ENCODE assay signal across 8 cellular contexts in the genomic region with DNA sequence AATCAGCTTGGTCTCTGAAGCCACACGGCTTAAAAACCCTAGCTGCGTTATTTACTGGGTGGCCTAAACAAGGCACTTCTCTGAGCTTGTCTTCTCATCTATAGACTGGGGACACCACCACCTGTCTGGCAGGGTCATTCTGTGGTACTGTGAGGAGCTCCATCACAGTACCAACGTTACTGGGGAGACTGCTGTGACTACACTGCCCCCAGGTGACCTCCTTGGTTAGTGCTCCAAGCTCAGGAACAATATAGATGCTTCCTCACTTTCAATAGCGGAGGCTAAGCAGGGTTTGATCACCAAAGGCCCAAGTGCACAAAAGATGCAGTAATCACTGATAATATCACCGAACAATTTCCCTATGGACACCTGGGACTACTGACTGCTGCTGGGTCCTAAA. TPM values are rescaled to one million over a fixed set of nuclear protein-coding genes. Genes with fewer than 3 reads are reported as not detected.
A peak's percentile ranks its signal among the peaks of the same experiment; 100 is the strongest.
DNase-seq lines count a peak whose midpoint lies in the region; ATAC-seq and TF ChIP-seq lines count a peak whose summit lies in the region.

No MANE protein-coding gene starts in this region.

- H2AFZ ChIP-seq in PC-3 (ENCODE audit: low read length), result no peak overlapping the region

- H3K4me1 ChIP-seq in PC-3 (ENCODE audit: insufficient read depth, low read length), result no peaks in the 10 kb centered on the region

- POLR2A ChIA-PET in PC-3 (lab: Charles Lee; ENCODE audit: unreplicated experiment), result interaction anchor here (0.6 to 0.7 kb wide), 2 partner anchors 56 kb away, joined by 3 to 5 read pairs; no protein-coding TSS in a partner anchor

- no peak overlapping the region for H3K4me2 ChIP-seq in PC-3 (ENCODE audit: low read length)

- H3K36me3 ChIP-seq in PC-3 (ENCODE audit: low read depth, low read length) (peaks cover 7% of the 10 kb centered on the region; the same call in 1 of the 2 replicates), brain microvascular endothelial cell (replicated peaks) (no peaks in the 10 kb centered on the region)

- no peaks in the 10 kb centered on the region for H3K79me2 ChIP-seq in PC-3 (ENCODE audit: low read length)

- no peaks in the 10 kb centered on the region for H3K9me3 ChIP-seq in PC-3 (ENCODE audit: low read length)

- H3K9me2 ChIP-seq in PC-3 (replicated peaks; ENCODE audit: low read length), result no peaks in the 10 kb centered on the region

- H3K4me3 ChIP-seq in PC-3 (ENCODE audit: low read length) (no peak overlapping the region), brain microvascular endothelial cell (ENCODE audit: low read depth, low read length) (no peak overlapping the region)

- H3K9ac ChIP-seq in PC-3 (ENCODE audit: low read length), result no peak overlapping the region

- no peak overlapping the region for H3K27ac ChIP-seq in PC-3 (ENCODE audit: low read length)
- no peak overlapping the region for H3K27ac ChIP-seq in brain microvascular endothelial cell

- intact Hi-C loops in PC-3 (cut with micrococcal nuclease), result loop anchor here (1.0 kb wide), 3 partner anchors 43 to 112 kb away; no protein-coding TSS in a partner anchor

- H3F3A ChIP-seq in PC-3 (ENCODE audit: low read length, unreplicated experiment), result no peaks in the 10 kb centered on the region

- peak; percentile 37 for DNase-seq in activated CD8-positive, alpha-beta memory T cell treated with anti-CD3 and anti-CD28 coated beads, Interleukin-2, amount 50 U/mL, for 4 hours
- no peak for DNase-seq in activated CD8-positive, alpha-beta memory T cell treated with anti-CD3 and anti-CD28 coated beads for 24 hours
- DNase-seq in HT1080 (ENCODE audit: low read depth), result peak; percentile 49
- DNase-seq in PC-3, result peak; percentile 79
- peak; percentile 60 for DNase-seq in brain microvascular endothelial cell
- no peak for DNase-seq in left lobe of liver (ENCODE audit: low spot score)

- no TSS peak for BruUV-seq in PC-3 (replicated peaks; lab: Mats Ljungman, UMichigan)

- TF ChIP-seq CTCF in PC-3 (conservative IDR thresholded peaks at IDR 0.05; ENCODE audit: low read depth, low read length) (peak; percentile 93), brain microvascular endothelial cell (IDR thresholded peaks at IDR 0.05; ENCODE audit: low read depth, low read length, missing control alignments) (peak; percentile 87)

- in situ Hi-C loops in brain microvascular endothelial cell (cut with HindIII; ENCODE audit: low pct_ligation_motif_present, low sequenced_read_pairs), result no loop called here

- H3K27me3 ChIP-seq in PC-3 (ENCODE audit: low read length) (no peaks in the 10 kb centered on the region), brain microvascular endothelial cell (replicated peaks) (no peaks in the 10 kb centered on the region)

- ATAC-seq in PC-3, result peak; percentile 98
- ATAC-seq in left lobe of liver, result peak; percentile 88
- ATAC-seq in HG03521 (IDR thresholded peaks at IDR 0.05; ENCODE audit: unreplicated experiment), result no peak
- no peak for ATAC-seq in HG03460 (IDR thresholded peaks at IDR 0.05; ENCODE audit: unreplicated experiment)

- H4K20me1 ChIP-seq in PC-3 (ENCODE audit: low read length), result no peaks in the 10 kb centered on the region

- CTCF ChIA-PET in PC-3 (lab: Charles Lee), result interaction anchor here (0.6 to 2.8 kb wide), 11 partner anchors 12 to 516 kb away, joined by 3 to 123 read pairs (median 4); a partner anchor contains a TSS

RNA-seq across cellular contexts. Expression of a gene that starts 18.9 kb away (rescaled TPM):
- total RNA-seq in HT1080 (2014; rRNA removed; shearing (Covaris generic)), result 212 and 250 TPM in 2 replicates
- polyA plus RNA-seq in HT1080 (2015; cell fraction: cytosol; rRNA removed), result 166 and 211 TPM in 2 replicates
- 210 and 264 TPM in 2 replicates for polyA plus RNA-seq in HT1080 (2015; cell fraction: nucleus; rRNA removed)
- total RNA-seq in PC-3 (2014; rRNA removed) (165 and 177 TPM in 2 replicates), left lobe of liver (44.9 TPM)

RNA-seq across cellular contexts. Expression of a gene that starts 20.2 kb away (rescaled TPM):
- total RNA-seq in HT1080 (2014; rRNA removed; shearing (Covaris generic)), result 1.7 and 1.9 TPM in 2 replicates
- polyA plus RNA-seq in HT1080 (2015; cell fraction: cytosol; rRNA removed), result 4.4 and 7.4 TPM in 2 replicates
- 8.1 and 13.8 TPM in 2 replicates for polyA plus RNA-seq in HT1080 (2015; cell fraction: nucleus; rRNA removed)
- total RNA-seq in PC-3 (2014; rRNA removed) (not detected in 2 replicates), left lobe of liver (not detected)

RNA-seq across cellular contexts. Expression of a gene that starts 26.4 kb away (rescaled TPM):
- 88.3 and 146 TPM in 2 replicates for total RNA-seq in HT1080 (2014; rRNA removed; shearing (Covaris generic))
- 98.8 and 114 TPM in 2 replicates for polyA plus RNA-seq in HT1080 (2015; cell fraction: cytosol; rRNA removed)
- 78.7 and 80.9 TPM in 2 replicates for polyA plus RNA-seq in HT1080 (2015; cell fraction: nucleus; rRNA removed)
- 165 and 202 TPM in 2 replicates for total RNA-seq in PC-3 (2014; rRNA removed)
- 36.9 TPM for total RNA-seq in left lobe of liver

RNA-seq across cellular contexts. Expression of a gene that starts 31.8 kb away (rescaled TPM):
- total RNA-seq in HT1080 (2014; rRNA removed; shearing (Covaris generic)), result 0.07 TPM in 1 of 2 replicates, not detected in the other
- 0.03 and 0.10 TPM in 2 replicates for polyA plus RNA-seq in HT1080 (2015; cell fraction: cytosol; rRNA removed)
- 0.17 and 0.49 TPM in 2 replicates for polyA plus RNA-seq in HT1080 (2015; cell fraction: nucleus; rRNA removed)
- 0.06 TPM in 1 of 2 replicates, not detected in the other for total RNA-seq in PC-3 (2014; rRNA removed)
- 0.18 TPM for total RNA-seq in left lobe of liver

RNA-seq across cellular contexts. Expression of a gene that starts 36.7 kb away (rescaled TPM):
- total RNA-seq in HT1080 (2014; rRNA removed; shearing (Covaris generic)), result 63.3 and 69.4 TPM in 2 replicates
- 53.0 and 64.2 TPM in 2 replicates for polyA plus RNA-seq in HT1080 (2015; cell fraction: cytosol; rRNA removed)
- polyA plus RNA-seq in HT1080 (2015; cell fraction: nucleus; rRNA removed), result 214 TPM in 2 replicates
- total RNA-seq in PC-3 (2014; rRNA removed) (84.2 and 88.1 TPM in 2 replicates), left lobe of liver (2.1 TPM)

Comparison
In these comparisons a context has a peak if more than half of its experiments do, and no peak if none do; other contexts are left out.
1. DNase-seq: peak in activated CD8-positive, alpha-beta memory T cell treated with anti-CD3 and anti-CD28 coated beads, Interleukin-2, amount 50 U/mL, for 4 hours (single experiment), HT1080 (single experiment), PC-3 (single experiment) and brain microvascular endothelial cell (single experiment); none in activated CD8-positive, alpha-beta memory T cell treated with anti-CD3 and anti-CD28 coated beads for 24 hours (single experiment) and left lobe of liver (single experiment).
2. ATAC-seq: peak in PC-3 (single experiment) and left lobe of liver (single experiment); none in HG03521 (single experiment) and HG03460 (single experiment).